In the genomic region with DNA sequence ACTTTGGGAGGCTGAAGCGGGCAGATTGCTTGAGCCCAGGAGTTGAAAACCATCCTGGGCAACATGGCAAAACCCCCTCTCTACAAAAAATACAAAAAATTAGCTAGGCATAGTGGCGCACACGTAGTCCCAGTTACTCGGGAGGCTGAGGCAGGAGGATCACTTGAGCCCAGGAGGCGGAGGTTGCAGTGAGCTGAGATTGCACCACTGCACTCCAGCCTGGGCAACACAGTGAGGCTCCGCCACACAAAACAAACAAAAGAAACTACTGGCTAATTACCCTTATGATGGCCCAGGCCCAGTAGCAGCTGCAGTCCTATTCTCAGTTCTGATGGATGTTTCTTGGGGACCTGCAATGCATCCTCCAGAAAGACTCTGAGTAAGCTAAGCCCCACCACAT, we compare ENCODE assay signal across 21 cellular contexts. TPM values are rescaled to one million over a fixed set of nuclear protein-coding genes. Genes with fewer than 3 reads are reported as not detected.
"Had no signal": no experiment of that assay in that cellular context is flagged by ENCODE, and none has a peak within 500 bp of the region (broad histone marks: within the 10 kb centered on the region; RNA-seq: fewer than 3 reads in every experiment).

No MANE protein-coding gene starts in this region.

RNA-seq across cellular contexts. Expression of gene ASCL3, which starts 44.0 kb away (rescaled TPM):
- total RNA-seq: activated naive CD4-positive, alpha-beta T cell treated with anti-CD3 and anti-CD28 coated beads for 36 hours; activated naive CD4-positive, alpha-beta T cell treated with anti-CD3 and anti-CD28 coated beads, Interleukin-2, amount 50 U/mL, for 72 hours; activated naive CD8-positive, alpha-beta T cell treated with anti-CD3 and anti-CD28 coated beads for 36 hours; activated naive CD8-positive, alpha-beta T cell treated with anti-CD3 and anti-CD28 coated beads, Interleukin-2, amount 10 ng/mL, durations not matched to agents 7 days and 5 days; activated T-cell treated with anti-CD3 and anti-CD28 coated beads, Interleukin-2, amount 50 U/mL, for 4 hours; activated T-cell treated with anti-CD3 and anti-CD28 coated beads, Interleukin-2, amount 50 U/mL, for 72 hours; activated T-helper 1 cell treated with anti-CD3 and anti-CD28 coated beads, Interleukin-12 subunit alpha, Interleukin-12 subunit beta, Interleukin-2, Interleukin-4 antibody, amounts not matched to agents 30 ng/mL and 10 ng/mL and 1 ng/mL, durations not matched to agents 14 hours and 24 hours and 36 hours; activated T-helper 17 cell treated with anti-CD3 and anti-CD28 coated beads, Interleukin-2, amount 50 U/mL, for 72 hours; activated T-helper 2 cell treated with anti-CD3 and anti-CD28 coated beads, Interferon-gamma antibody, Interleukin-2, Interleukin-4, amounts not matched to agents 10 μg/mL and 5 μg/mL and 100 μg/mL, durations not matched to agents 14 hours and 24 hours and 36 hours; adrenal gland; aorta; ascending aorta; astrocyte; body of pancreas; breast epithelium; bronchial epithelial cell; cardiac muscle cell; cardiac septum; cerebellum; chondrocyte had no signal
- polyA plus RNA-seq: adrenal gland, aorta, cardiac muscle cell had no signal

RNA-seq across cellular contexts. Expression of gene C11orf16, which starts 54.0 kb away (rescaled TPM):
- total RNA-seq: activated naive CD4-positive, alpha-beta T cell treated with anti-CD3 and anti-CD28 coated beads for 36 hours; activated naive CD4-positive, alpha-beta T cell treated with anti-CD3 and anti-CD28 coated beads, Interleukin-2, amount 50 U/mL, for 72 hours; activated naive CD8-positive, alpha-beta T cell treated with anti-CD3 and anti-CD28 coated beads for 36 hours; activated naive CD8-positive, alpha-beta T cell treated with anti-CD3 and anti-CD28 coated beads, Interleukin-2, amount 10 ng/mL, durations not matched to agents 7 days and 5 days; activated T-cell treated with anti-CD3 and anti-CD28 coated beads, Interleukin-2, amount 50 U/mL, for 4 hours; activated T-cell treated with anti-CD3 and anti-CD28 coated beads, Interleukin-2, amount 50 U/mL, for 72 hours; activated T-helper 1 cell treated with anti-CD3 and anti-CD28 coated beads, Interleukin-12 subunit alpha, Interleukin-12 subunit beta, Interleukin-2, Interleukin-4 antibody, amounts not matched to agents 30 ng/mL and 10 ng/mL and 1 ng/mL, durations not matched to agents 14 hours and 24 hours and 36 hours; activated T-helper 17 cell treated with anti-CD3 and anti-CD28 coated beads, Interleukin-2, amount 50 U/mL, for 72 hours; activated T-helper 2 cell treated with anti-CD3 and anti-CD28 coated beads, Interferon-gamma antibody, Interleukin-2, Interleukin-4, amounts not matched to agents 10 μg/mL and 5 μg/mL and 100 μg/mL, durations not matched to agents 14 hours and 24 hours and 36 hours; adrenal gland; aorta; ascending aorta; astrocyte; body of pancreas; breast epithelium; bronchial epithelial cell; cardiac muscle cell; cardiac septum; cerebellum; chondrocyte had no signal
- polyA plus RNA-seq: adipose tissue, aorta, cardiac muscle cell had no signal
